15 cellular contexts compared by ENCODE assay signal in genomic region chr20:33681288-33681687, GRCh38. TPM values are rescaled to one million over a fixed set of nuclear protein-coding genes. Genes with fewer than 3 reads are reported as not detected.
DNase-seq lines count a peak whose midpoint lies in the region; ATAC-seq, FAIRE-seq and TF ChIP-seq lines count a peak whose summit lies in the region.
"Had no signal": no experiment of that assay in that cellular context is flagged by ENCODE, and none has a peak within 500 bp of the region (broad histone marks: within the 10 kb centered on the region; RNA-seq: fewer than 3 reads in every experiment).

No MANE protein-coding gene starts in this region.

- peak overlapping the region; percentile 79 for H3K27ac Mint-ChIP-seq in activated CD8-positive, alpha-beta memory T cell treated with anti-CD3 and anti-CD28 coated beads, Interleukin-2, amount 10 ng/mL, durations not matched to agents 7 days and 5 days
- peak overlapping the region; percentile 95 for H3K27ac Mint-ChIP-seq in neural progenitor cell

- CTCF ChIA-PET in activated CD8-positive, alpha-beta memory T cell treated with anti-CD3 and anti-CD28 coated beads, Interleukin-2, amount 10 ng/mL, durations not matched to agents 7 days and 5 days (lab: Charles Lee) = interaction anchor here (0.9 to 9.2 kb wide), 4 partner anchors 13 to 51 kb away, joined by 4 to 106 read pairs (median 7); partner anchors contain the start of genes ACTL10, PXMP4 and ZNF341

- H3K36me3 ChIP-seq in Karpas-422 (ENCODE audit: insufficient read depth, low read length) (no peaks in the 10 kb centered on the region), neural progenitor cell (no peaks in the 10 kb centered on the region)
- H3K36me3 ChIP-seq: right atrium auricular region, vagina had no signal

- TF ChIP-seq POLR2A in GM12891 (IDR thresholded peaks at IDR 0.05; ENCODE audit: low read depth, low read length) = no peak

- no peak for FAIRE-seq in GM12891 (lab: Jason Lieb, UNC)

- H3F3A ChIP-seq in neural progenitor cell (ENCODE audit: low read depth) = peaks cover 18% of the 10 kb centered on the region

- H3K4me3 Mint-ChIP-seq in activated CD8-positive, alpha-beta memory T cell treated with anti-CD3 and anti-CD28 coated beads, Interleukin-2, amount 10 ng/mL, durations not matched to agents 7 days and 5 days = peak overlapping the region; percentile 22
- H3K4me3 Mint-ChIP-seq in neural progenitor cell = no peak overlapping the region

- H3K4me2 ChIP-seq in Karpas-422 (ENCODE audit: low read depth, low read length, poor library complexity, severe bottlenecking) = peak overlapping the region; percentile 57
- no peak overlapping the region for H3K4me2 ChIP-seq in neural progenitor cell

- no peaks in the 10 kb centered on the region for H3K27me3 ChIP-seq in Karpas-422 (ENCODE audit: low read length)
- H3K27me3 ChIP-seq in neural progenitor cell = no peaks in the 10 kb centered on the region
- H3K27me3 ChIP-seq: neutrophil, right atrium auricular region, vagina had no signal

- H3K79me2 ChIP-seq in Karpas-422 (ENCODE audit: low read length) (peaks cover 51% of the 10 kb centered on the region), neural progenitor cell (ENCODE audit: low read depth) (peaks cover 47% of the 10 kb centered on the region)

- H3K9ac ChIP-seq in Karpas-422 (ENCODE audit: low read length) = peak overlapping the region; percentile 66
- no peak overlapping the region for H3K9ac ChIP-seq in neural progenitor cell

- H3K4me3 ChIP-seq in Karpas-422 (ENCODE audit: low read length) (no peak overlapping the region), neural progenitor cell (no peak overlapping the region)
- H3K4me3 ChIP-seq: right atrium auricular region, vagina had no signal

- peaks cover 44% of the 10 kb centered on the region for H3K36me3 Mint-ChIP-seq in activated CD8-positive, alpha-beta memory T cell treated with anti-CD3 and anti-CD28 coated beads, Interleukin-2, amount 10 ng/mL, durations not matched to agents 7 days and 5 days
- H3K36me3 Mint-ChIP-seq in neural progenitor cell = peaks cover 5% of the 10 kb centered on the region

- H3K9me3 ChIP-seq in Karpas-422 (ENCODE audit: low read length) (no peaks in the 10 kb centered on the region), neural progenitor cell (ENCODE audit: low read depth) (no peaks in the 10 kb centered on the region)
- H3K9me3 ChIP-seq: neutrophil, right atrium auricular region, vagina had no signal

- H4K20me1 ChIP-seq in Karpas-422 (ENCODE audit: insufficient read depth, low read depth, low read length) (peaks cover 14% of the 10 kb centered on the region; the same call in 1 of the 2 replicates), neural progenitor cell (ENCODE audit: low read depth) (peaks cover 86% of the 10 kb centered on the region)

- no peak for DNase-seq in activated CD8-positive, alpha-beta memory T cell treated with anti-CD3 and anti-CD28 coated beads, Interleukin-2, amount 10 ng/mL, durations not matched to agents 7 days and 5 days
- DNase-seq in activated CD8-positive, alpha-beta memory T cell treated with anti-CD3 and anti-CD28 coated beads, Interleukin-2, amount 50 U/mL, for 48 hours = no peak
- DNase-seq in Karpas-422 (no peak), neural progenitor cell (ENCODE audit: low spot score) (no peak), cardiac septum (ENCODE audit: low spot score) (no peak), GM12891 (ENCODE audit: insufficient read length, low spot score) (no peak)
- DNase-seq: activated CD4-positive, CD25-positive, alpha-beta regulatory T cell treated with anti-CD3 and anti-CD28 coated beads, Interleukin-2, amount 50 U/mL, for 72 hours; NCI-H187 treated with DMSO at 0.1 percent for 48 hours; NCI-H446 treated with DMSO at 0.1 percent for 48 hours; Right ventricle myocardium superior; T-helper 9 cell had no signal

- intact Hi-C loops in cardiac septum (cut with DNase I) = loop anchor here (10.0 kb wide), 1 partner anchor 314 kb away; the partner anchor contains the start of gene RALY

- H3K27me3 Mint-ChIP-seq in activated CD8-positive, alpha-beta memory T cell treated with anti-CD3 and anti-CD28 coated beads, Interleukin-2, amount 10 ng/mL, durations not matched to agents 7 days and 5 days = no peaks in the 10 kb centered on the region
- no peaks in the 10 kb centered on the region for H3K27me3 Mint-ChIP-seq in neural progenitor cell (ENCODE audit: insufficient read depth, low read depth)

- H3K4me1 Mint-ChIP-seq in activated CD8-positive, alpha-beta memory T cell treated with anti-CD3 and anti-CD28 coated beads, Interleukin-2, amount 10 ng/mL, durations not matched to agents 7 days and 5 days = peaks cover 73% of the 10 kb centered on the region
- H3K4me1 Mint-ChIP-seq in neural progenitor cell = peaks cover 31% of the 10 kb centered on the region

- H3K9me2 ChIP-seq in Karpas-422 (replicated peaks; ENCODE audit: insufficient read depth, low read length) = no peaks in the 10 kb centered on the region

- no peak for ATAC-seq in activated CD8-positive, alpha-beta memory T cell treated with anti-CD3 and anti-CD28 coated beads, Interleukin-2, amount 10 ng/mL, durations not matched to agents 7 days and 5 days

- H3K27ac ChIP-seq in Karpas-422 (ENCODE audit: low read length) (peak overlapping the region; percentile 92), neural progenitor cell (no peak overlapping the region)
- H3K27ac ChIP-seq: neutrophil, right atrium auricular region, vagina had no signal

- H3K4me1 ChIP-seq in Karpas-422 (ENCODE audit: low read length) (peaks cover 61% of the 10 kb centered on the region), neural progenitor cell (peaks cover 16% of the 10 kb centered on the region)

- no peaks in the 10 kb centered on the region for H3K9me3 Mint-ChIP-seq in activated CD8-positive, alpha-beta memory T cell treated with anti-CD3 and anti-CD28 coated beads, Interleukin-2, amount 10 ng/mL, durations not matched to agents 7 days and 5 days (ENCODE audit: low read depth)
- H3K9me3 Mint-ChIP-seq in neural progenitor cell = no peaks in the 10 kb centered on the region

- H2AFZ ChIP-seq in Karpas-422 (ENCODE audit: low read length) (no peak overlapping the region), neural progenitor cell (replicated peaks) (no peak overlapping the region)

- no peak for TF ChIP-seq CTCF in neural progenitor cell (IDR thresholded peaks at IDR 0.05)

TF ChIP-seq in GM12891, 5 proteins besides CTCF, POLR2A, EP300 and RAD21:
- TF ChIP-seq POU2F2 (IDR thresholded peaks at IDR 0.05; ENCODE audit: low read depth, low read length) = no peak
- TF ChIP-seq TAF1 (IDR thresholded peaks at IDR 0.05; ENCODE audit: low read depth, low read length) = no peak
- no peak for TF ChIP-seq PAX5 (IDR thresholded peaks at IDR 0.05; ENCODE audit: insufficient read depth, low read length, severe bottlenecking)
- no peak for TF ChIP-seq SPI1 (IDR thresholded peaks at IDR 0.05; ENCODE audit: low read depth, low read length)
- no peak for TF ChIP-seq POLR2AphosphoS5 (IDR thresholded peaks at IDR 0.05; ENCODE audit: low read depth, low read length)

RNA-seq across cellular contexts. Expression of gene E2F1, which starts 4.9 kb away (rescaled TPM):
- total RNA-seq in activated CD8-positive, alpha-beta memory T cell treated with anti-CD3 and anti-CD28 coated beads, Interleukin-2, amount 10 ng/mL, durations not matched to agents 7 days and 5 days = 100 to 1,000 TPM in 1 of 2 experiments, 10 to 100 TPM in 1; 87.7 to 100 TPM
- total RNA-seq in Karpas-422 (2014; rRNA removed; shearing (Covaris generic); ENCODE audit: low replicate concordance) = 19.2 and 37.2 TPM in 2 replicates
- total RNA-seq in neural progenitor cell (ENCODE audit: low replicate concordance) (9.7 and 29.7 TPM in 2 replicates), cardiac septum (2.3 TPM)
- 20.6 TPM for polyA plus RNA-seq in GM12891 (2012; ENCODE audit: low read depth, missing spikeins)

RNA-seq across cellular contexts. Expression of gene NECAB3, which starts 7.1 kb away (rescaled TPM):
- 10 to 100 TPM; 28.3 to 34.0 TPM for total RNA-seq in activated CD8-positive, alpha-beta memory T cell treated with anti-CD3 and anti-CD28 coated beads, Interleukin-2, amount 10 ng/mL, durations not matched to agents 7 days and 5 days
- 38.2 and 89.2 TPM in 2 replicates for total RNA-seq in Karpas-422 (2014; rRNA removed; shearing (Covaris generic); ENCODE audit: low replicate concordance)
- total RNA-seq in neural progenitor cell (ENCODE audit: low replicate concordance) (19.2 and 40.2 TPM in 2 replicates), cardiac septum (77.0 TPM)
- polyA plus RNA-seq in GM12891 (2012; ENCODE audit: low read depth, missing spikeins) = 6.2 TPM

RNA-seq across cellular contexts. Expression of gene ACTL10, which starts 14.5 kb away (rescaled TPM):
- total RNA-seq in activated CD8-positive, alpha-beta memory T cell treated with anti-CD3 and anti-CD28 coated beads, Interleukin-2, amount 10 ng/mL, durations not matched to agents 7 days and 5 days = 1 to 10 TPM; 3.7 to 3.9 TPM
- total RNA-seq in Karpas-422 (2014; rRNA removed; shearing (Covaris generic); ENCODE audit: low replicate concordance) = 2.5 and 9.2 TPM in 2 replicates
- total RNA-seq in neural progenitor cell (ENCODE audit: low replicate concordance) (0.19 TPM in 1 of 2 replicates, not detected in the other), cardiac septum (0.46 TPM)
- polyA plus RNA-seq in GM12891 (2012; ENCODE audit: low read depth, missing spikeins) = 0.46 TPM

RNA-seq across cellular contexts. Expression of gene C20orf144, which starts 19.2 kb away (rescaled TPM):
- total RNA-seq in activated CD8-positive, alpha-beta memory T cell treated with anti-CD3 and anti-CD28 coated beads, Interleukin-2, amount 10 ng/mL, durations not matched to agents 7 days and 5 days = under 1 TPM; 0.30 to 0.53 TPM
- 0.45 and 0.69 TPM in 2 replicates for total RNA-seq in Karpas-422 (2014; rRNA removed; shearing (Covaris generic); ENCODE audit: low replicate concordance)
- 0.53 TPM in 1 of 2 replicates, not detected in the other for total RNA-seq in neural progenitor cell (ENCODE audit: low replicate concordance)
- not detected for total RNA-seq in cardiac septum
- 0.06 TPM for polyA plus RNA-seq in GM12891 (2012; ENCODE audit: low read depth, missing spikeins)
- total RNA-seq: cerebellum, right atrium auricular region, Right ventricle myocardium superior, vagina had no signal

RNA-seq across cellular contexts. Expression of gene PXMP4, which starts 38.8 kb away (rescaled TPM):
- 10 to 100 TPM; 11.9 to 15.6 TPM for total RNA-seq in activated CD8-positive, alpha-beta memory T cell treated with anti-CD3 and anti-CD28 coated beads, Interleukin-2, amount 10 ng/mL, durations not matched to agents 7 days and 5 days
- 3.8 and 4.7 TPM in 2 replicates for total RNA-seq in Karpas-422 (2014; rRNA removed; shearing (Covaris generic); ENCODE audit: low replicate concordance)
- total RNA-seq in neural progenitor cell (ENCODE audit: low replicate concordance) = 3.5 and 6.1 TPM in 2 replicates
- total RNA-seq in cardiac septum = 8.9 TPM
- 6.0 TPM for polyA plus RNA-seq in GM12891 (2012; ENCODE audit: low read depth, missing spikeins)
